In the genomic region with DNA sequence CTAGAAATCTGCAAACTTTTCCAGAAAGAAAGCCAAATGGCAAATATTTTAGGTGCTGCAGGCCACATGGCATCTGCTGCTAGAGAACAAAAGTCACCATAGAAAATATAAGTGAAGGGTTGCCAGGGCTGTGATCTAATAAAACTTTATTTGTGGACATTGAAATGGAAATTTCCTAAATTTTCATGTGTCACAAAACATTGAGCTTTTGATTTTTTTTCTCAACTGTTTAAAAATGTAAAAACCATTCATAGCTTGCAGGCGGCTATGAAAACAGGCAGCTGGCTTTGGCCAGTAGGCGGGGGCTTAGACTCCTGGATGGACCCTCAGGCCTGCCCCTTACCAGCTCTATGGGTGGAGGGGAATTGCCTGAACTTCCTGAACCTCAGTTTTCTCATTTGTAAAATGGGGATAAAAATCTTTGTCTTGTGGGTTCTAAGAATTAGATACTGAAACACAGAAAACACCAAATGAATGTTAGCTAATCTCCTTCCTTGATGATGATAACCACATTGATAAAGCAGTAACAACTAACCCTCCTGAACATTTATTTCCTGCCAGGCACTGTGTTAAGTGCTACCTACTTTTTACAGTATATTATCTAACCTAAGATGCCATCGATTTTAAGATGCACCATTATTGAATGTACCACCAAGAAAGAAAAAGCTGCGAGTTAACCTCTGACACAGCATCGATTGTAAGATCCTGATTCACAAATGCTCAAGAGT, we compare ENCODE assay signal across 27 cellular contexts.
DNase-seq lines count a peak whose midpoint lies in the region; ATAC-seq and TF ChIP-seq lines count a peak whose summit lies in the region.
"Had no signal": no experiment of that assay in that cellular context is flagged by ENCODE, and none has a peak within 500 bp of the region (broad histone marks: within the 10 kb centered on the region; RNA-seq: fewer than 3 reads in every experiment).

No MANE protein-coding gene starts in this region.

- WGBS in GM23248 (ENCODE audit: low coverage in 1 of 2, low lambda C conversion rate in 2 of 2, missing lambda C conversion rate in 2 of 2), 2 experiments, result 94 to 98% methylated on average over 5 of the region's 5 CpGs

- peaks cover 27% of the 10 kb centered on the region for H3K4me1 Mint-ChIP-seq in CD4-positive, alpha-beta T cell (ENCODE audit: low read depth)
- peaks cover 17 to 21% (median 19%) of the 10 kb centered on the region in 4 donors for H3K4me1 Mint-ChIP-seq in naive thymus-derived CD8-positive, alpha-beta T cell

- peaks cover 19% of the 10 kb centered on the region for H3K4me1 ChIP-seq in effector memory CD4-positive, alpha-beta T cell (ENCODE audit: control insufficient read depth, insufficient read depth, low read length, poor library complexity, severe bottlenecking)
- H3K4me1 ChIP-seq in GM23248 (ENCODE audit: insufficient read depth), result no peaks in the 10 kb centered on the region
- H3K4me1 ChIP-seq: uterus had no signal

- ATAC-seq in CD4-positive, alpha-beta T cell (ENCODE audit: poor library complexity), result peak; percentile 23
- ATAC-seq in naive thymus-derived CD8-positive, alpha-beta T cell, result peak in 1 of 2 donors; percentile 15
- ATAC-seq: activated CD8-positive, alpha-beta memory T cell treated with anti-CD3 and anti-CD28 coated beads, Interleukin-2, amount 10 ng/mL, durations not matched to agents 7 days and 5 days; stimulated activated memory B cell treated with anti-CD40 and anti-IgM and Interleukin-4, amounts not matched to agents 10 μg/mL and 1 μg/mL and 100 μg/mL, for 72 hours had no signal

- no peaks in the 10 kb centered on the region for H3K79me2 ChIP-seq in GM23248 (ENCODE audit: insufficient read depth)

- no peaks in the 10 kb centered on the region for H3K27me3 ChIP-seq in CD4-positive, alpha-beta T cell (ENCODE audit: control insufficient read depth, insufficient read depth, low read length)
- H3K27me3 ChIP-seq in effector memory CD4-positive, alpha-beta T cell (replicated peaks; ENCODE audit: control insufficient read depth, insufficient read depth, low read length, poor library complexity, severe bottlenecking), result no peaks in the 10 kb centered on the region
- no peaks in the 10 kb centered on the region for H3K27me3 ChIP-seq in GM23248 (replicated peaks; ENCODE audit: insufficient read depth)
- H3K27me3 ChIP-seq: dorsolateral prefrontal cortex, Peyer's patch, uterus had no signal

- no peak overlapping the region for H3K4me2 ChIP-seq in GM23248 (ENCODE audit: unreplicated experiment)

- H3F3A ChIP-seq in GM23248 (ENCODE audit: insufficient read depth), result no peaks in the 10 kb centered on the region

- peak overlapping the region; percentile 3 for H3K4me3 Mint-ChIP-seq in CD4-positive, alpha-beta T cell
- peak overlapping the region in 1 of 10 donors; percentile 38 for H3K4me3 Mint-ChIP-seq in naive thymus-derived CD8-positive, alpha-beta T cell
- H3K4me3 Mint-ChIP-seq: activated CD4-positive, alpha-beta T cell treated with anti-CD3 and anti-CD28 coated beads, Interleukin-2, amount 10 ng/mL, durations not matched to agents 7 days and 5 days; activated CD8-positive, alpha-beta memory T cell treated with anti-CD3 and anti-CD28 coated beads, Interleukin-2, amount 10 ng/mL, durations not matched to agents 7 days and 5 days; activated T-cell treated with anti-CD3 and anti-CD28 coated beads, Interleukin-2, amount 50 U/mL, for 4 hours; nephron progenitor cell; stimulated activated memory B cell treated with anti-CD40 and anti-IgM and Interleukin-4, amounts not matched to agents 10 μg/mL and 1 μg/mL and 100 μg/mL, for 72 hours had no signal

- no peaks in the 10 kb centered on the region for H3K36me3 ChIP-seq in effector memory CD4-positive, alpha-beta T cell (ENCODE audit: control insufficient read depth, insufficient read depth, low read length)
- H3K36me3 ChIP-seq in GM23248 (ENCODE audit: low read depth), result no peaks in the 10 kb centered on the region
- H3K36me3 ChIP-seq: Peyer's patch, uterus had no signal

- intact Hi-C loops in CD4-positive, alpha-beta T cell (cut with DNase I, micrococcal nuclease), result no loop called here

- no peaks in the 10 kb centered on the region for H4K20me1 ChIP-seq in GM23248 (ENCODE audit: insufficient read depth)

- H3K36me3 Mint-ChIP-seq in CD4-positive, alpha-beta T cell (ENCODE audit: low read depth), result no peaks in the 10 kb centered on the region
- no peaks in the 10 kb centered on the region for H3K36me3 Mint-ChIP-seq in naive thymus-derived CD8-positive, alpha-beta T cell
- H3K36me3 Mint-ChIP-seq: activated CD8-positive, alpha-beta memory T cell treated with anti-CD3 and anti-CD28 coated beads, Interleukin-2, amount 10 ng/mL, durations not matched to agents 7 days and 5 days; stimulated activated memory B cell treated with anti-CD40 and anti-IgM and Interleukin-4, amounts not matched to agents 10 μg/mL and 1 μg/mL and 100 μg/mL, for 72 hours had no signal

- TF ChIP-seq CTCF in CD4-positive, alpha-beta T cell (IDR thresholded peaks at IDR 0.05), result no peak

- H3K27me3 Mint-ChIP-seq in CD4-positive, alpha-beta T cell, result no peaks in the 10 kb centered on the region
- H3K27me3 Mint-ChIP-seq in naive thymus-derived CD8-positive, alpha-beta T cell, result no peaks in the 10 kb centered on the region
- H3K27me3 Mint-ChIP-seq: activated CD4-positive, alpha-beta T cell treated with anti-CD3 and anti-CD28 coated beads, Interleukin-2, amount 10 ng/mL, durations not matched to agents 7 days and 5 days; stimulated activated memory B cell treated with anti-CD40 and anti-IgM and Interleukin-4, amounts not matched to agents 10 μg/mL and 1 μg/mL and 100 μg/mL, for 72 hours had no signal

- no peak for DNase-seq in CD4-positive, alpha-beta T cell
- DNase-seq in RPMI8226 (peak; percentile 33), DMS153 treated with DMSO at 0.1 percent for 48 hours (lab: John Stamatoyannopoulos, UW; ENCODE audit: unreplicated experiment) (no peak), GM23248 (no peak), kidney glomerular epithelial cell (lab: John Stamatoyannopoulos, UW) (no peak)
- DNase-seq in effector memory CD4-positive, alpha-beta T cell, result no peak
- no peak for DNase-seq in naive thymus-derived CD8-positive, alpha-beta T cell
- DNase-seq: activated CD4-positive, alpha-beta T cell treated with anti-CD3 and anti-CD28 coated beads, Interleukin-2, amount 10 ng/mL, durations not matched to agents 7 days and 5 days; activated CD8-positive, alpha-beta memory T cell treated with anti-CD3 and anti-CD28 coated beads, Interleukin-2, amount 10 ng/mL, durations not matched to agents 7 days and 5 days; activated gamma-delta T cell treated with Interleukin-2 at 50 U/mL for 16 hours; activated T-cell treated with anti-CD3 and anti-CD28 coated beads, Interleukin-2, amount 50 U/mL, for 4 hours; DMS79 treated with DMSO at 0.1 percent for 48 hours; dorsolateral prefrontal cortex; foreskin melanocyte; GDM1; mammary epithelial cell; MV-4-11; NCI-H1436; NCI-H345; NCI-H748 treated with DMSO at 0.1 percent for 48 hours; nephron progenitor cell; Peyer's patch; T1000; uterus had no signal

- H2AFZ ChIP-seq in GM23248, result no peak overlapping the region

- H3K9me2 ChIP-seq in GM23248 (ENCODE audit: insufficient read depth), result no peaks in the 10 kb centered on the region

- no peaks in the 10 kb centered on the region for H3K9me3 Mint-ChIP-seq in CD4-positive, alpha-beta T cell
- H3K9me3 Mint-ChIP-seq in naive thymus-derived CD8-positive, alpha-beta T cell, result no peaks in the 10 kb centered on the region
- H3K9me3 Mint-ChIP-seq: activated CD4-positive, alpha-beta T cell treated with anti-CD3 and anti-CD28 coated beads, Interleukin-2, amount 10 ng/mL, durations not matched to agents 7 days and 5 days; activated T-cell treated with anti-CD3 and anti-CD28 coated beads, Interleukin-2, amount 50 U/mL, for 4 hours; nephron progenitor cell; stimulated activated memory B cell treated with anti-CD40 and anti-IgM and Interleukin-4, amounts not matched to agents 10 μg/mL and 1 μg/mL and 100 μg/mL, for 72 hours had no signal

- H3K4me3 ChIP-seq in effector memory CD4-positive, alpha-beta T cell (ENCODE audit: insufficient read depth, low read depth, low read length, poor library complexity, severe bottlenecking), result no peak overlapping the region
- no peak overlapping the region for H3K4me3 ChIP-seq in GM23248
- H3K4me3 ChIP-seq: dorsolateral prefrontal cortex, mucosa of descending colon, Peyer's patch, uterus had no signal

- H3K9ac ChIP-seq in GM23248, result no peak overlapping the region

- H3K27ac Mint-ChIP-seq in CD4-positive, alpha-beta T cell, result peak overlapping the region; percentile 85
- H3K27ac Mint-ChIP-seq in naive thymus-derived CD8-positive, alpha-beta T cell, result peak overlapping the region; percentile 39 to 95 (median 79)
- H3K27ac Mint-ChIP-seq: activated CD4-positive, alpha-beta T cell treated with anti-CD3 and anti-CD28 coated beads, Interleukin-2, amount 10 ng/mL, durations not matched to agents 7 days and 5 days; activated CD8-positive, alpha-beta memory T cell treated with anti-CD3 and anti-CD28 coated beads, Interleukin-2, amount 10 ng/mL, durations not matched to agents 7 days and 5 days; nephron progenitor cell; stimulated activated memory B cell treated with anti-CD40 and anti-IgM and Interleukin-4, amounts not matched to agents 10 μg/mL and 1 μg/mL and 100 μg/mL, for 72 hours had no signal

- in situ Hi-C loops in GM23248 (cut with MboI), result no loop called here

- CTCF ChIA-PET in CD4-positive, alpha-beta T cell (lab: Charles Lee), result no interaction called here

- no peaks in the 10 kb centered on the region for H3K9me3 ChIP-seq in CD4-positive, alpha-beta T cell (ENCODE audit: control insufficient read depth, low read length)
- H3K9me3 ChIP-seq in effector memory CD4-positive, alpha-beta T cell (ENCODE audit: control insufficient read depth, low read length), result no peaks in the 10 kb centered on the region
- H3K9me3 ChIP-seq in GM23248 (ENCODE audit: low read depth), result no peaks in the 10 kb centered on the region
- H3K9me3 ChIP-seq: Caco-2, mucosa of descending colon, Peyer's patch, uterus had no signal

- H3K27ac ChIP-seq in CD4-positive, alpha-beta T cell (ENCODE audit: low read depth, low read length), result no peak overlapping the region
- H3K27ac ChIP-seq in effector memory CD4-positive, alpha-beta T cell (ENCODE audit: insufficient read depth, low read length, poor library complexity, severe bottlenecking), result peak overlapping the region; percentile 57
- H3K27ac ChIP-seq in GM23248, result no peak overlapping the region
- H3K27ac ChIP-seq: uterus had no signal

- POLR2A ChIA-PET in CD4-positive, alpha-beta T cell (lab: Charles Lee), result interaction anchor here (1.4 kb wide), 1 partner anchor 112 kb away, joined by 3 read pairs; no protein-coding TSS in a partner anchor
- POLR2A ChIA-PET in naive thymus-derived CD8-positive, alpha-beta T cell (lab: Charles Lee), result interaction anchor here (0.6 to 0.8 kb wide), 2 partner anchors 38 to 1446 kb away, joined by 3 to 4 read pairs; no protein-coding TSS in a partner anchor
